ENCODE assay signal across 1 cellular context in the genomic region with DNA sequence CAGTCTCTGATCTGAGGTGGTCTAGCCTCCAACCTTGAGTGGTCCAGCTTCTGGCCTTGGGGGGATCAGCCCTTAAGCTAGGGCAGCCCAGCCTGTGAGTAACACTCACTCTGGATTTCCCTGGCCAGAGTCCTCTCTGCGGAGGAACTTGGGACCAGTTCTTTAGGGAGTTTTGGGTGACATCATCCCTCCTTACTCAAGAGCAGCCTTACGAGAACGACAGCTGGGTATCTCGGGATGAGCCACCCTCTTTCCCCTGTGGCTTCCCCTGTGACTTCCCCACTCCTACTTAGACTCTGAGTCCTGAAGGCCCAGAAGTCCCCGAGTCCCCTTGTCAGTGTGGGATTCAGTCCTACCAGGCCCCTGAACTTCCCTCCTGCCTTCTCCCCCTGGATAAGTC.
TF ChIP-seq lines count a peak whose summit lies in the region.

No MANE protein-coding gene starts in this region.

TF ChIP-seq in H1, 55 proteins besides CTCF, POLR2A, EP300 and RAD21 (continued from another document):
- TF ChIP-seq TAF1 (IDR thresholded peaks at IDR 0.05; ENCODE audit: low read depth, low read length) (no peak), SRF (IDR thresholded peaks at IDR 0.05; ENCODE audit: low read depth, low read length) (no peak), RNF2 (IDR thresholded peaks at IDR 0.05; ENCODE audit: borderline replicate concordance, low read depth, low read length, missing control alignments, poor library complexity, severe bottlenecking) (no peak), CEBPB (IDR thresholded peaks at IDR 0.05; ENCODE audit: low read depth, low read length) (no peak), CREB1 (IDR thresholded peaks at IDR 0.05) (no peak), SP4 (IDR thresholded peaks at IDR 0.05; ENCODE audit: low read length) (no peak)
